1 cellular context compared by ENCODE assay signal in the genomic region with DNA sequence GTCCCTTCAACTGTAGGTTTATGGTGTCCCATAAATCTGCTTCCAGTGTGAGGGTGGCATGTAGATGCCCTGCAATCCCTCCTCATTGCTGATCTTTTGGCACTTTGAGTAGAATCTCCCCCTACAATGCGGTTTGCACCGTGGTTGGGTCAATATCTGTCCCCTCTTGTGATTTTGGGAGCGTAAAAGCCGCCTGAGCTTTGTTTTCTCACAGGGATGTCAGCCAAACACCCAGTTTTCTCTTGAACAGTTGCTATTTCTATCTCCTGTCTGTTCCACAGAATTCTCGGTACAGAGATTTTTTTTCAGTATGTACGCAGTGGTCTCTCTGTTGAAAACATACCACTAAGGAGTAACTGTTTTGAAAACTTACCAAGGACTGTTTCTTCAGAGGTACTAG.
A peak's percentile ranks its signal among the peaks of the same experiment; 100 is the strongest.
TF ChIP-seq lines count a peak whose summit lies in the region.

No MANE protein-coding gene starts in this region.

TF ChIP-seq in liver, 16 proteins besides CTCF, POLR2A, EP300 and RAD21 (continued from another document):
- TF ChIP-seq MAX (IDR thresholded peaks at IDR 0.05) (no peak), YY1 (IDR thresholded peaks at IDR 0.05) (peak; percentile 15)
TF ChIP-seq in liver: peak in this region for 2.
